ENCODE assay signal across 11 cellular contexts in the genomic region with DNA sequence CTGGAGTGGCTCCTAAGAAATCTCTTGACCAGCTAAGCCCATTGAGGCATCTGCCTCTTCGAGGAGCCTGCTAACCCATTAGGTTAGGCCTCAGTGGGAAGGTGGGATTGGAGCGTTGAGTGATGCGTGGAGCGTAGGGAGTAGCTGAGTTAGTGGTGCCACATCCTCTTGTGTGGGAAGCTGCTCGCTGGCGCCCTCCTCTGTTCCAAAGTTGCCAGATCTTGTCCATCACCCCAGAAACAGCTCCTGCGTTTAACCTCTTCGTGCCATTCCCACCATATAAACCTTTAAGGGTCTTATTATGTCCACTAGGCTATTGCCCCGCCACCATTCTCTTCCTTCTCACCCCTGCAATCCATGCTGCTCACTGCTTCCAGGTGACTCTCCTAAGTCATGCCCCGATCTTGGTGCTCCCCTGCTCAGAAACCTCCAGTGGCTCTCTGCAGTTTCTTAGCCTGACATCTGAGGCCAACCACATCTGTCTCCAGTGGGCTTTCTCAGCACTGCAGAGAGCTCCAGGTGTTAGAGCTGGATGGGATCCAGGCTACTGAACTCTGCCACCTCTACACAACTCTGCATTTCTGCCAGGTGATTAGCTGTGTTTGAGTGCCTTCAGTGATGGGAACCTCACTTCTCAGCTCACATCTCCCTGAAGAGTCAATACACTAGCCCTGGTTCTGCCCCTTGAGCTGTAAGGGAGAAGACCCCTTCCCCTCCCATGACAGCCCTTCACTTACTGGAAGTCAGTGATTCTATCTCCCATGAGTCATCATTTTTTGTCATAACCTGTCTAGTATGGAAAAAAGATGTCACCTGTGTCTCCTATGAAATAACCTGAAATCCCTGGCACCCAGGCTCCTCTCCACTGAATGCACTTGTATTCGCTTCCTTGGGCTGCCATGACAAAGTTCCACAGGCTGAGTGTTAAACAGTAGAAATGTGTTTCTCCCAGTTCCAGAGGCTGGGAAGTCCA.
A peak's percentile ranks its signal among the peaks of the same experiment; 100 is the strongest.
DNase-seq lines count a peak whose midpoint lies in the region; ATAC-seq and TF ChIP-seq lines count a peak whose summit lies in the region.
"Had no signal": no experiment of that assay in that cellular context is flagged by ENCODE, and none has a peak within 500 bp of the region (broad histone marks: within the 10 kb centered on the region; RNA-seq: fewer than 3 reads in every experiment).

No MANE protein-coding gene starts in this region.

- H3K27ac ChIP-seq in GM23338 (ENCODE audit: low read depth) (no peak overlapping the region), Peyer's patch (no peak overlapping the region)

- no peaks in the 10 kb centered on the region for H3K27me3 Mint-ChIP-seq in Caco-2 (ENCODE audit: insufficient read depth, unreplicated experiment)
- H3K27me3 Mint-ChIP-seq in GM23338 (ENCODE audit: insufficient read depth, low read depth, poor library complexity), result peaks cover 10% of the 10 kb centered on the region
- H3K27me3 Mint-ChIP-seq: activated B cell treated with CpG ODN at 0.5 μM for 24 hours had no signal

- H3K4me2 ChIP-seq in GM23338, result no peak overlapping the region

- no peak overlapping the region for H3K27ac Mint-ChIP-seq in Caco-2 (ENCODE audit: unreplicated experiment)
- H3K27ac Mint-ChIP-seq in GM23338, result no peak overlapping the region
- H3K27ac Mint-ChIP-seq: activated B cell treated with CpG ODN at 0.5 μM for 24 hours; stimulated activated naive CD8-positive, alpha-beta T cell treated with anti-CD3 and anti-CD28 coated beads, Interleukin-15, Interleukin-2, amounts not matched to agents 100 ng/mL and 50 ng/mL, for 24 hours had no signal

- CTCF ChIA-PET in Caco-2 (lab: Charles Lee), result interaction anchor here (0.6 to 1.0 kb wide), 6 partner anchors 27 to 1757 kb away, joined by 3 to 5 read pairs (median 4); no protein-coding TSS in a partner anchor

- DNase-seq in Caco-2 (peak in 1 of 2 experiments; percentile 60), GM23338 (ENCODE audit: low spot score) (peak; percentile 79), SK-MEL-5 (ENCODE audit: low read depth, low spot score) (peak; percentile 54), islet precursor cell (peak; percentile 66), Peyer's patch (no peak), epidermal melanocyte (ENCODE audit: insufficient read length, low spot score) (no peak)
- no peak for DNase-seq in effector CD8-positive, alpha-beta T cell (lab: John Stamatoyannopoulos, UW)
- DNase-seq: activated B cell treated with CpG ODN at 0.5 μM for 24 hours, right cardiac atrium had no signal

- H3K36me3 ChIP-seq in Caco-2 (ENCODE audit: control insufficient read depth, insufficient read depth, low read length), result no peaks in the 10 kb centered on the region
- no peaks in the 10 kb centered on the region for H3K36me3 ChIP-seq in GM23338 (ENCODE audit: insufficient read depth)
- H3K36me3 ChIP-seq in Peyer's patch, result no peaks in the 10 kb centered on the region

- H3K4me1 Mint-ChIP-seq in Caco-2 (ENCODE audit: low read depth, unreplicated experiment) (peaks cover 5% of the 10 kb centered on the region), GM23338 (peaks cover 9% of the 10 kb centered on the region)
- H3K4me1 Mint-ChIP-seq: activated B cell treated with CpG ODN at 0.5 μM for 24 hours had no signal

- no peak overlapping the region for H3K4me3 ChIP-seq in Caco-2 (ENCODE audit: low read depth, low read length)
- no peak overlapping the region for H3K4me3 ChIP-seq in GM23338
- no peak overlapping the region for H3K4me3 ChIP-seq in Peyer's patch

- TF ChIP-seq CTCF in Caco-2 (IDR thresholded peaks at IDR 0.05; ENCODE audit: insufficient read depth in 1 of 2, low read depth in 1 of 2, low read length in 1 of 2, severe bottlenecking in 1 of 2, unreplicated experiment in 1 of 2), result peak; percentile 32 to 46
- peak; percentile 68 to 88 for TF ChIP-seq CTCF in GM23338 (conservative IDR thresholded peaks at IDR 0.05; ENCODE audit: low read depth in 2 of 2)
- TF ChIP-seq CTCF in Peyer's patch (IDR thresholded peaks at IDR 0.05), result peak in 2 of 6 experiments; percentile 8 to 29

- H2AFZ ChIP-seq in GM23338, result peak overlapping the region; percentile 74; the same call in 1 of the 2 replicates

- H3K36me3 Mint-ChIP-seq in Caco-2 (ENCODE audit: insufficient read depth, unreplicated experiment), result no peaks in the 10 kb centered on the region
- H3K36me3 Mint-ChIP-seq in GM23338 (ENCODE audit: low read depth), result no peaks in the 10 kb centered on the region; the same call in 1 of the 3 replicates

- H3K27me3 ChIP-seq in Caco-2 (replicated peaks; ENCODE audit: control insufficient read depth, insufficient read depth, low read length) (no peaks in the 10 kb centered on the region), GM23338 (ENCODE audit: insufficient read depth) (no peaks in the 10 kb centered on the region), Peyer's patch (no peaks in the 10 kb centered on the region)

- no peaks in the 10 kb centered on the region for H4K20me1 ChIP-seq in GM23338 (replicated peaks; ENCODE audit: insufficient read depth)

- BruUV-seq in Caco-2 (replicated peaks; lab: Mats Ljungman, UMichigan), result no TSS peak

- no peak overlapping the region for H3K4me3 Mint-ChIP-seq in Caco-2 (ENCODE audit: unreplicated experiment)
- no peak overlapping the region for H3K4me3 Mint-ChIP-seq in GM23338
- H3K4me3 Mint-ChIP-seq: activated B cell treated with CpG ODN at 0.5 μM for 24 hours; stimulated activated naive CD8-positive, alpha-beta T cell treated with anti-CD3 and anti-CD28 coated beads, Interleukin-15, Interleukin-2, amounts not matched to agents 100 ng/mL and 50 ng/mL, for 24 hours had no signal

- H3K4me1 ChIP-seq in Caco-2 (no peaks in the 10 kb centered on the region; the same call in 1 of the 2 replicates), GM23338 (ENCODE audit: insufficient read depth) (peaks cover 6% of the 10 kb centered on the region; the same call in 1 of the 2 replicates), Peyer's patch (peaks cover 0 to 7% (median 0%) of the 10 kb centered on the region in 4 donors)

- H3F3A ChIP-seq in GM23338 (replicated peaks; ENCODE audit: low read depth), result no peaks in the 10 kb centered on the region

- POLR2A ChIA-PET in Caco-2 (lab: Charles Lee), result no interaction called here

- intact Hi-C loops in Caco-2 (cut with micrococcal nuclease; ENCODE audit: unreplicated experiment), result loop anchor here (2.0 kb wide), 1 partner anchor 18 kb away; no protein-coding TSS in a partner anchor

- no peak for TF ChIP-seq POLR2A in Peyer's patch (IDR thresholded peaks at IDR 0.05)

- 0 out of 2 replicates have a peak, but pooled peaks cover 6% of the 10 kb centered on the region for H3K9me2 ChIP-seq in GM23338 (ENCODE audit: insufficient read depth)

- ATAC-seq in GM23338 (peak; percentile 97), HG03159 (IDR thresholded peaks at IDR 0.05; ENCODE audit: unreplicated experiment) (no peak)
- ATAC-seq: right cardiac atrium had no signal

- in situ Hi-C loops in SK-MEL-5 (cut with HindIII; ENCODE audit: low pct_unique_long_range_greater_than_20kb, low sequenced_read_pairs), result no loop called here

- no peaks in the 10 kb centered on the region for H3K79me2 ChIP-seq in GM23338 (replicated peaks; ENCODE audit: insufficient read depth)

- no peaks in the 10 kb centered on the region for H3K9me3 ChIP-seq in Caco-2
- no peaks in the 10 kb centered on the region for H3K9me3 ChIP-seq in Peyer's patch

- H3K9me3 Mint-ChIP-seq in Caco-2 (ENCODE audit: unreplicated experiment) (peaks cover 13% of the 10 kb centered on the region), GM23338 (peaks cover 3% of the 10 kb centered on the region; the same call in 2 of the 3 replicates)
- H3K9me3 Mint-ChIP-seq: activated B cell treated with CpG ODN at 0.5 μM for 24 hours had no signal

TF ChIP-seq in GM23338, 12 proteins besides CTCF, POLR2A, EP300 and RAD21 (continues in another document):
- TF ChIP-seq ZNF114 (CRISPR knock-in tag; IDR thresholded peaks at IDR 0.05), result no peak

Comparison
In these comparisons a context has a peak if more than half of its experiments do, and no peak if none do; other contexts are left out.
1. DNase-seq: peak in GM23338 (single experiment), SK-MEL-5 (single experiment) and islet precursor cell (single experiment); none in Peyer's patch (0 of 3), epidermal melanocyte (single experiment) and effector CD8-positive, alpha-beta T cell (single experiment).